Comparison of ENCODE assay signal across 8 cellular contexts in the genomic region with DNA sequence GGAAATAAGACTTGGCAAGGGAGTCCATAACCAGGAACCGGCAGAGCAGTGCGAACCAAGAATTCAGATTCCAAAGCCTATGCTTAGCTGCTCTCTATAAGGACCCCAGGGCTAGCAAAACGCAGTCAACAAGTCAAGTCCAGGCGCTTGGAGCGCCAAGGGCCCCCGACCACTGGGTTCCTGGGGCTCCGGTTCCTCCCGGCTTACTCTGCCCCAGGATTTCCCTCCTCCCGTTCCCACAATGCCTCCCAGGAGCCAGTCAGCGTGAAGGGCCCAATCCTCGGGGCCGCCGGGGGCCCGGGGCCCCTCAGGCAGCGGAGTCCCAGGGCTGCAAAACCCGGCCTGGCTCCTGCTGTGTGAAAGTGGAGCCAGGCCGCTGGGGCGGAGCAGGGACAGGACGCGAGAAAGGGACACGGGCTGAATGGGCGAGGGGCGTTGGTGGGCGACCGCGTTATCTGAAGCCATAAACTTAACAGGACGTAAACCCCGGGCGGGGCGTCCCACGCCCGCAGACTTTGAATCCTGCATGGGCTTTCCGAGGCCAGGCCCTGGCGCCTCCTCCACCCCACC. TPM values are rescaled to one million over a fixed set of nuclear protein-coding genes. Genes with fewer than 3 reads are reported as not detected.
DNase-seq lines count a peak whose midpoint lies in the region; ATAC-seq and TF ChIP-seq lines count a peak whose summit lies in the region.

No MANE protein-coding gene starts in this region.

- H3K9me3 Mint-ChIP-seq in activated CD8-positive, alpha-beta T cell treated with anti-CD3 and anti-CD28 coated beads for 36 hours = no peaks in the 10 kb centered on the region
- H3K9me3 Mint-ChIP-seq in endodermal cell = no peaks in the 10 kb centered on the region

- H3K36me3 Mint-ChIP-seq in activated CD8-positive, alpha-beta T cell treated with anti-CD3 and anti-CD28 coated beads for 36 hours (ENCODE audit: low read depth) = no peaks in the 10 kb centered on the region
- peaks cover 48% of the 10 kb centered on the region for H3K36me3 Mint-ChIP-seq in endodermal cell (ENCODE audit: low read depth)

- H3K4me1 Mint-ChIP-seq in activated CD8-positive, alpha-beta T cell treated with anti-CD3 and anti-CD28 coated beads for 36 hours (ENCODE audit: low read depth) = peaks cover 4% of the 10 kb centered on the region
- peaks cover 46% of the 10 kb centered on the region for H3K4me1 Mint-ChIP-seq in endodermal cell

- no peak overlapping the region for H2BK5ac ChIP-seq in mesenchymal stem cell (ENCODE audit: low read depth, low read length, poor library complexity, severe bottlenecking)

- peak overlapping the region; percentile 32 for H3K4me2 ChIP-seq in mesenchymal stem cell (ENCODE audit: low read length, poor library complexity, severe bottlenecking)

- 2% methylated on average over 9 to 26 of the region's 34 CpGs for WGBS in endodermal cell (ENCODE audit: insufficient coverage in 1 of 2, insufficient read length in 1 of 2), 2 experiments
- WGBS in mesenchymal stem cell = 3% methylated on average over 16 of the region's 34 CpGs

- H2AFZ ChIP-seq in mesenchymal stem cell (ENCODE audit: low read depth, low read length) = no peak overlapping the region

- H3K27ac Mint-ChIP-seq in activated CD8-positive, alpha-beta T cell treated with anti-CD3 and anti-CD28 coated beads for 36 hours = no peak overlapping the region
- H3K27ac Mint-ChIP-seq in endodermal cell = no peak overlapping the region

- POLR2A ChIA-PET in activated CD8-positive, alpha-beta T cell treated with anti-CD3 and anti-CD28 coated beads for 36 hours (lab: Charles Lee) = no interaction called here

- H2AK5ac ChIP-seq in mesenchymal stem cell (ENCODE audit: low read length, severe bottlenecking) = no peak overlapping the region

- TF ChIP-seq CTCF in activated CD8-positive, alpha-beta T cell treated with anti-CD3 and anti-CD28 coated beads for 36 hours (IDR thresholded peaks at IDR 0.05) = no peak
- no peak for TF ChIP-seq CTCF in endodermal cell (conservative IDR thresholded peaks at IDR 0.05)

- H3K9me3 ChIP-seq in endodermal cell (ENCODE audit: control insufficient read depth, low read length) = no peaks in the 10 kb centered on the region
- H3K9me3 ChIP-seq in mesenchymal stem cell (ENCODE audit: control insufficient read depth, low read length) = no peaks in the 10 kb centered on the region

- CTCF ChIA-PET in activated CD8-positive, alpha-beta T cell treated with anti-CD3 and anti-CD28 coated beads for 36 hours (lab: Charles Lee) = interaction anchor here (1.4 to 6.2 kb wide), 2 partner anchors 18 to 23 kb away, joined by 5 to 41 read pairs; no protein-coding TSS in a partner anchor

- H3K4me3 ChIP-seq in endodermal cell (ENCODE audit: low read length) (peak overlapping the region; percentile 97), mesenchymal stem cell (ENCODE audit: insufficient read depth in 1 of 2, low read depth in 1 of 2, low read length in 2 of 2) (peak overlapping the region; percentile 66 to 71)

- H3K18ac ChIP-seq in mesenchymal stem cell (ENCODE audit: low read depth in 1 of 2, low read length in 2 of 2) = peak overlapping the region; percentile 92

- DNase-seq in 8988T (peak; percentile 62), NCI-H2107 treated with DMSO at 0.1 percent for 48 hours (lab: John Stamatoyannopoulos, UW; ENCODE audit: unreplicated experiment) (peak; percentile 64), endodermal cell (peak; percentile 96), mesenchymal stem cell (peak; percentile 91), NCI-H446 (lab: John Stamatoyannopoulos, UW) (no peak)
- DNase-seq in activated CD8-positive, alpha-beta T cell treated with anti-CD3 and anti-CD28 coated beads for 36 hours = peak; percentile 76
- peak; percentile 35 for DNase-seq in stimulated activated CD8-positive, alpha-beta memory T cell treated with anti-CD3 and anti-CD28 coated beads, Interleukin-15, amount 100 ng/mL, for 24 hours (ENCODE audit: low read depth)

- H3K27ac ChIP-seq in endodermal cell (ENCODE audit: low read depth, low read length) (no peak overlapping the region), mesenchymal stem cell (ENCODE audit: low read length, poor library complexity, severe bottlenecking) (peak overlapping the region; percentile 88)

- H2BK12ac ChIP-seq in mesenchymal stem cell (ENCODE audit: low read length in 2 of 2) = no peak overlapping the region

- ATAC-seq in GM19372 (IDR thresholded peaks at IDR 0.05; ENCODE audit: low read depth, unreplicated experiment) = peak; percentile 50
- ATAC-seq in activated CD8-positive, alpha-beta T cell treated with anti-CD3 and anti-CD28 coated beads for 36 hours = peak; percentile 90

- peak overlapping the region; percentile 91 for H2BK120ac ChIP-seq in mesenchymal stem cell (ENCODE audit: low read depth, low read length)

- H3K4me3 Mint-ChIP-seq in activated CD8-positive, alpha-beta T cell treated with anti-CD3 and anti-CD28 coated beads for 36 hours = peak overlapping the region; percentile 41
- peak overlapping the region; percentile 95 for H3K4me3 Mint-ChIP-seq in endodermal cell

- intact Hi-C loops in activated CD8-positive, alpha-beta T cell treated with anti-CD3 and anti-CD28 coated beads for 36 hours (cut with micrococcal nuclease) = no loop called here

- peak overlapping the region; percentile 100 for H3K9ac ChIP-seq in endodermal cell (ENCODE audit: extremely low read depth, low read length, poor library complexity, severe bottlenecking)
- peak overlapping the region; percentile 77 for H3K9ac ChIP-seq in mesenchymal stem cell (ENCODE audit: low read length)

- peak overlapping the region; percentile 96 for H4K91ac ChIP-seq in mesenchymal stem cell (ENCODE audit: low read length)

- no peaks in the 10 kb centered on the region for H3K27me3 Mint-ChIP-seq in activated CD8-positive, alpha-beta T cell treated with anti-CD3 and anti-CD28 coated beads for 36 hours
- no peaks in the 10 kb centered on the region for H3K27me3 Mint-ChIP-seq in endodermal cell (ENCODE audit: insufficient read depth)

- no peak overlapping the region for H3K14ac ChIP-seq in mesenchymal stem cell (ENCODE audit: low read length in 2 of 2)

- no peak overlapping the region for H3K23ac ChIP-seq in mesenchymal stem cell (ENCODE audit: low read length in 2 of 2)

- H3K27me3 ChIP-seq in endodermal cell (ENCODE audit: control insufficient read depth, insufficient read depth, low read length, poor library complexity, severe bottlenecking) (no peaks in the 10 kb centered on the region), mesenchymal stem cell (ENCODE audit: control insufficient read depth in 1 of 2, insufficient read depth in 1 of 2, low read length in 2 of 2) (no peaks in the 10 kb centered on the region)

- peak overlapping the region; percentile 54 to 64 for H3K4ac ChIP-seq in mesenchymal stem cell (ENCODE audit: low read depth in 1 of 2, low read length in 2 of 2)

- peaks cover 47% of the 10 kb centered on the region for H3K36me3 ChIP-seq in endodermal cell (ENCODE audit: control insufficient read depth, insufficient read depth, low read length)
- peaks cover 0 to 40% of the 10 kb centered on the region in 2 experiments for H3K36me3 ChIP-seq in mesenchymal stem cell (ENCODE audit: control insufficient read depth in 1 of 2, insufficient read depth in 2 of 2, low read depth in 1 of 2, low read length in 2 of 2)

- H4K8ac ChIP-seq in mesenchymal stem cell (ENCODE audit: low read length) = peak overlapping the region; percentile 95

- H3K79me1 ChIP-seq in mesenchymal stem cell (replicated peaks; ENCODE audit: low read length, poor library complexity, severe bottlenecking) = peaks cover 33% of the 10 kb centered on the region

- peaks cover 26% of the 10 kb centered on the region for H3K4me1 ChIP-seq in endodermal cell (ENCODE audit: control insufficient read depth, insufficient read depth, low read length)
- H3K4me1 ChIP-seq in mesenchymal stem cell (ENCODE audit: control insufficient read depth, insufficient read depth, low read depth, low read length) = peaks cover 17% of the 10 kb centered on the region

- H2BK15ac ChIP-seq in mesenchymal stem cell (ENCODE audit: low read depth, poor library complexity, severe bottlenecking) = peak overlapping the region; percentile 77

RNA-seq across cellular contexts. Expression of a gene that starts 1.5 kb away (rescaled TPM):
- under 1 TPM; 0.29 to 0.40 TPM for total RNA-seq in activated CD8-positive, alpha-beta T cell treated with anti-CD3 and anti-CD28 coated beads for 36 hours
- total RNA-seq in endodermal cell = 1,000 to 10,000 TPM; 1,663 to 1,920 TPM
- polyA plus RNA-seq in endodermal cell (2013, experiment 1 of 2) = 445 TPM
- polyA plus RNA-seq in endodermal cell (2013, experiment 2 of 2) = 561 TPM
- polyA plus RNA-seq in mesenchymal stem cell (2013, experiment 1 of 2) = 1,135 TPM
- 1,108 TPM for polyA plus RNA-seq in mesenchymal stem cell (2013, experiment 2 of 2)

RNA-seq across cellular contexts. Expression of a gene that starts 45.5 kb away (rescaled TPM):
- total RNA-seq in activated CD8-positive, alpha-beta T cell treated with anti-CD3 and anti-CD28 coated beads for 36 hours = 1 to 10 TPM; 3.4 to 4.9 TPM
- total RNA-seq in endodermal cell = 1,000 to 10,000 TPM in 1 of 2 donors, 100 to 1,000 TPM in 1; 858 to 1,019 TPM
- polyA plus RNA-seq in endodermal cell (2013, experiment 1 of 2) = 283 TPM
- 352 TPM for polyA plus RNA-seq in endodermal cell (2013, experiment 2 of 2)
- polyA plus RNA-seq in mesenchymal stem cell (2013, experiment 1 of 2) = 831 TPM
- polyA plus RNA-seq in mesenchymal stem cell (2013, experiment 2 of 2) = 807 TPM

RNA-seq across cellular contexts. Expression of a gene that starts 54.6 kb away (rescaled TPM):
- total RNA-seq in activated CD8-positive, alpha-beta T cell treated with anti-CD3 and anti-CD28 coated beads for 36 hours = not detected
- total RNA-seq in endodermal cell = not detected
- not detected for polyA plus RNA-seq in endodermal cell (2013, experiment 1 of 2)
- polyA plus RNA-seq in endodermal cell (2013, experiment 2 of 2) = not detected
- not detected for polyA plus RNA-seq in mesenchymal stem cell (2013, experiment 1 of 2)
- not detected for polyA plus RNA-seq in mesenchymal stem cell (2013, experiment 2 of 2)

Comparison
In these comparisons a context has a peak if more than half of its experiments do, and no peak if none do; other contexts are left out.
1. DNase-seq: peak in 8988T (single experiment), NCI-H2107 treated with DMSO at 0.1 percent for 48 hours (single experiment), activated CD8-positive, alpha-beta T cell treated with anti-CD3 and anti-CD28 coated beads for 36 hours (single experiment), endodermal cell (single experiment), mesenchymal stem cell (single experiment) and stimulated activated CD8-positive, alpha-beta memory T cell treated with anti-CD3 and anti-CD28 coated beads, Interleukin-15, amount 100 ng/mL, for 24 hours (single experiment); none in NCI-H446 (0 of 2).
2. RNA of a gene that starts 1.5 kb away (total RNA-seq): 1,663 to 1,920 TPM in endodermal cell; 0.29 to 0.40 TPM in activated CD8-positive, alpha-beta T cell treated with anti-CD3 and anti-CD28 coated beads for 36 hours; every median in the first group is over 1,000 times any median in the second.
3. RNA of a gene that starts 45.5 kb away (total RNA-seq): 858 to 1,019 TPM in endodermal cell; 3.4 to 4.9 TPM in activated CD8-positive, alpha-beta T cell treated with anti-CD3 and anti-CD28 coated beads for 36 hours; every median in the first group is over 100 times any median in the second.